Comparison of ENCODE assay signal across 1 cellular context in the genomic region with DNA sequence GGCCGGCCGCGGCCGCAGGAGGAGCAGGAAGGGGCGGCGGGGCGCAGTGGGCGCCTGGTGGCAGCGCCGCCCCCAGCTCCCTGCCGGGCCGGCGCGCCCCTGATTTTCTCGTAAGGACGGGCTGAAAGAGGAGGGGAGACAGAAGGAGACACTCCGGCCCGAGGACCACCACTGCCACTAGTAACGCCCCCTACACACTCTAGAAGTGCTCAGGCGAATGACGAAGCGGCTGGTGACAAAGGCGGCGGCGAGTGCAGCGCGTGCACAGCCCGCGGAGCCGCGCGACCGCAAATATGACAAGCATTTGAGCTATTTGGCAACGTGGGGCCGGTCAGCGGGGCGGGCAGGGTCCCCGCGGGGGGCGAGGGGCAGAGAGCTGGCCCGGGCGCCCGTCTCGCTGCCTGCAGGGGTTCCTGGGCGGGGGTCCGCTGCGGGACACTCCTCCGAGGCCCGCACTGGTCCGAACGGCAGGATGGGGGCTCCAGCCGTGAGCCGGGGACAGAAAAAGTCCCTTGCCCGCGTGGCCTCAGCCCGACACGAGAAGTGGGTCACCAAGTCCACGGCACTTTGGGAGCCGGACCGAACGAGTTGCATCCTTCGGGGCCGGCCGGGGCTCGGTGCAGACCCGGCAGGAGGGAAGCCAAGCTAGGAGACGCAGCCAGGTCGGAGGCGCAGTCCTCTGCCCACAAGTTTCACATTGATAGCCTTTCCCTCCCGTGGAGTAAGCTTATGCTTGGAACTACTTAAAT.
A peak's percentile ranks its signal among the peaks of the same experiment; 100 is the strongest.
TF ChIP-seq lines count a peak whose summit lies in the region.

No MANE protein-coding gene starts in this region.

TF ChIP-seq in HEK293, 187 proteins besides CTCF, POLR2A, EP300 and RAD21 (continued from another document and continues in another):
- TF ChIP-seq, protein P1, sequence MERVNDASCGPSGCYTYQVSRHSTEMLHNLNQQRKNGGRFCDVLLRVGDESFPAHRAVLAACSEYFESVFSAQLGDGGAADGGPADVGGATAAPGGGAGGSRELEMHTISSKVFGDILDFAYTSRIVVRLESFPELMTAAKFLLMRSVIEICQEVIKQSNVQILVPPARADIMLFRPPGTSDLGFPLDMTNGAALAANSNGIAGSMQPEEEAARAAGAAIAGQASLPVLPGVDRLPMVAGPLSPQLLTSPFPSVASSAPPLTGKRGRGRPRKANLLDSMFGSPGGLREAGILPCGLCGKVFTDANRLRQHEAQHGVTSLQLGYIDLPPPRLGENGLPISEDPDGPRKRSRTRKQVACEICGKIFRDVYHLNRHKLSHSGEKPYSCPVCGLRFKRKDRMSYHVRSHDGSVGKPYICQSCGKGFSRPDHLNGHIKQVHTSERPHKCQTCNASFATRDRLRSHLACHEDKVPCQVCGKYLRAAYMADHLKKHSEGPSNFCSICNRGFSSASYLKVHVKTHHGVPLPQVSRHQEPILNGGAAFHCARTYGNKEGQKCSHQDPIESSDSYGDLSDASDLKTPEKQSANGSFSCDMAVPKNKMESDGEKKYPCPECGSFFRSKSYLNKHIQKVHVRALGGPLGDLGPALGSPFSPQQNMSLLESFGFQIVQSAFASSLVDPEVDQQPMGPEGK (tag by site-specific recombination; IDR thresholded peaks at IDR 0.05) = peak; percentile 76
- TF ChIP-seq KLF10 (tag by site-specific recombination; IDR thresholded peaks at IDR 0.05) = peak; percentile 44
- no peak for TF ChIP-seq ZNF2 (tag by site-specific recombination; IDR thresholded peaks at IDR 0.05)
- peak; percentile 84 for TF ChIP-seq GLIS1 (tag by site-specific recombination; IDR thresholded peaks at IDR 0.05)
- TF ChIP-seq, protein P2, sequence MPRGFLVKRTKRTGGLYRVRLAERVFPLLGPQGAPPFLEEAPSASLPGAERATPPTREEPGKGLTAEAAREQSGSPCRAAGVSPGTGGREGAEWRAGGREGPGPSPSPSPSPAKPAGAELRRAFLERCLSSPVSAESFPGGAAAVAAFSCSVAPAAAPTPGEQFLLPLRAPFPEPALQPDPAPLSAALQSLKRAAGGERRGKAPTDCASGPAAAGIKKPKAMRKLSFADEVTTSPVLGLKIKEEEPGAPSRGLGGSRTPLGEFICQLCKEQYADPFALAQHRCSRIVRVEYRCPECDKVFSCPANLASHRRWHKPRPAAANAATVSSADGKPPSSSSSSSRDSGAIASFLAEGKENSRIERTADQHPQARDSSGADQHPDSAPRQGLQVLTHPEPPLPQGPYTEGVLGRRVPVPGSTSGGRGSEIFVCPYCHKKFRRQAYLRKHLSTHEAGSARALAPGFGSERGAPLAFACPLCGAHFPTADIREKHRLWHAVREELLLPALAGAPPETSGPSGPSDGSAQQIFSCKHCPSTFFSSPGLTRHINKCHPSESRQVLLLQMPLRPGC (tag by site-specific recombination; IDR thresholded peaks at IDR 0.05) = no peak
- no peak for TF ChIP-seq ZNF19 (tag by site-specific recombination; IDR thresholded peaks at IDR 0.05; ENCODE audit: low read depth)
- no peak for TF ChIP-seq OSR2 (tag by site-specific recombination; IDR thresholded peaks at IDR 0.05)
- no peak for TF ChIP-seq ZNF701 (tag by site-specific recombination; IDR thresholded peaks at IDR 0.05)
- TF ChIP-seq ZNF791 (tag by site-specific recombination; IDR thresholded peaks at IDR 0.05) = no peak
- no peak for TF ChIP-seq ZNF707 (tag by site-specific recombination; IDR thresholded peaks at IDR 0.05)
- TF ChIP-seq, protein P3, sequence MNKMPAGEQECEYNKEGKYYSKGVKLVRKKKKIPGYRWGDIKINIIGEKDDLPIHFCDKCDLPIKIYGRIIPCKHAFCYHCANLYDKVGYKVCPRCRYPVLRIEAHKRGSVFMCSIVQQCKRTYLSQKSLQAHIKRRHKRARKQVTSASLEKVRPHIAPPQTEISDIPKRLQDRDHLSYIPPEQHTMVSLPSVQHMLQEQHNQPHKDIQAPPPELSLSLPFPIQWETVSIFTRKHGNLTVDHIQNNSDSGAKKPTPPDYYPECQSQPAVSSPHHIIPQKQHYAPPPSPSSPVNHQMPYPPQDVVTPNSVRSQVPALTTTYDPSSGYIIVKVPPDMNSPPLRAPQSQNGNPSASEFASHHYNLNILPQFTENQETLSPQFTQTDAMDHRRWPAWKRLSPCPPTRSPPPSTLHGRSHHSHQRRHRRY (tag by site-specific recombination; IDR thresholded peaks at IDR 0.05) = no peak
- peak; percentile 31 for TF ChIP-seq ZXDB (tag by site-specific recombination; IDR thresholded peaks at IDR 0.05)
- no peak for TF ChIP-seq HOXD13 (CRISPR knock-in tag; IDR thresholded peaks at IDR 0.05; ENCODE audit: borderline replicate concordance)
- TF ChIP-seq GLIS2 (tag by site-specific recombination; IDR thresholded peaks at IDR 0.05) = peak; percentile 94
- TF ChIP-seq, protein P4, sequence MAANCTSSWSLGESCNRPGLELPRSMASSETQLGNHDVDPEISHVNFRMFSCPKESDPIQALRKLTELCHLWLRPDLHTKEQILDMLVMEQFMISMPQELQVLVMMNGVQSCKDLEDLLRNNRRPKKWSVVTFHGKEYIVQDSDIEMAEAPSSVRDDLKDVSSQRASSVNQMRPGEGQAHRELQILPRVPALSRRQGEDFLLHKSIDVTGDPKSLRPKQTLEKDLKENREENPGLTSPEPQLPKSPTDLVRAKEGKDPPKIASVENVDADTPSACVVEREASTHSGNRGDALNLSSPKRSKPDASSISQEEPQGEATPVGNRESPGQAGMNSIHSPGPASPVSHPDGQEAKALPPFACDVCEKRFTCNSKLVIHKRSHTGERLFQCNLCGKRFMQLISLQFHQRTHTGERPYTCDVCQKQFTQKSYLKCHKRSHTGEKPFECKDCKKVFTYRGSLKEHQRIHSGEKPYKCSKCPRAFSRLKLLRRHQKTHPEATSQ (tag by site-specific recombination; IDR thresholded peaks at IDR 0.05) = no peak
- TF ChIP-seq ZNF155 (tag by site-specific recombination; IDR thresholded peaks at IDR 0.05) = no peak
- no peak for TF ChIP-seq ZNF140 (tag by site-specific recombination; IDR thresholded peaks at IDR 0.05)
- TF ChIP-seq RBAK (tag by site-specific recombination; IDR thresholded peaks at IDR 0.05) = no peak
- no peak for TF ChIP-seq GFI1B (tag by site-specific recombination; IDR thresholded peaks at IDR 0.05)
- 0 out of 2 replicates have a peak, but pooled peaks have one; percentile 24 for TF ChIP-seq ZNF394 (tag by site-specific recombination; IDR thresholded peaks at IDR 0.05; ENCODE audit: borderline replicate concordance)
- TF ChIP-seq, protein P5, sequence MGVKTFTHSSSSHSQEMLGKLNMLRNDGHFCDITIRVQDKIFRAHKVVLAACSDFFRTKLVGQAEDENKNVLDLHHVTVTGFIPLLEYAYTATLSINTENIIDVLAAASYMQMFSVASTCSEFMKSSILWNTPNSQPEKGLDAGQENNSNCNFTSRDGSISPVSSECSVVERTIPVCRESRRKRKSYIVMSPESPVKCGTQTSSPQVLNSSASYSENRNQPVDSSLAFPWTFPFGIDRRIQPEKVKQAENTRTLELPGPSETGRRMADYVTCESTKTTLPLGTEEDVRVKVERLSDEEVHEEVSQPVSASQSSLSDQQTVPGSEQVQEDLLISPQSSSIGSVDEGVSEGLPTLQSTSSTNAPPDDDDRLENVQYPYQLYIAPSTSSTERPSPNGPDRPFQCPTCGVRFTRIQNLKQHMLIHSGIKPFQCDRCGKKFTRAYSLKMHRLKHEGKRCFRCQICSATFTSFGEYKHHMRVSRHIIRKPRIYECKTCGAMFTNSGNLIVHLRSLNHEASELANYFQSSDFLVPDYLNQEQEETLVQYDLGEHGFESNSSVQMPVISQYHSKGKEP (tag by site-specific recombination; IDR thresholded peaks at IDR 0.05) = no peak
- no peak for TF ChIP-seq ZFP3 (tag by site-specific recombination; IDR thresholded peaks at IDR 0.05; ENCODE audit: low read depth)
- TF ChIP-seq SCRT1 (tag by site-specific recombination; IDR thresholded peaks at IDR 0.05; ENCODE audit: borderline replicate concordance) = no peak
- TF ChIP-seq, protein P6, sequence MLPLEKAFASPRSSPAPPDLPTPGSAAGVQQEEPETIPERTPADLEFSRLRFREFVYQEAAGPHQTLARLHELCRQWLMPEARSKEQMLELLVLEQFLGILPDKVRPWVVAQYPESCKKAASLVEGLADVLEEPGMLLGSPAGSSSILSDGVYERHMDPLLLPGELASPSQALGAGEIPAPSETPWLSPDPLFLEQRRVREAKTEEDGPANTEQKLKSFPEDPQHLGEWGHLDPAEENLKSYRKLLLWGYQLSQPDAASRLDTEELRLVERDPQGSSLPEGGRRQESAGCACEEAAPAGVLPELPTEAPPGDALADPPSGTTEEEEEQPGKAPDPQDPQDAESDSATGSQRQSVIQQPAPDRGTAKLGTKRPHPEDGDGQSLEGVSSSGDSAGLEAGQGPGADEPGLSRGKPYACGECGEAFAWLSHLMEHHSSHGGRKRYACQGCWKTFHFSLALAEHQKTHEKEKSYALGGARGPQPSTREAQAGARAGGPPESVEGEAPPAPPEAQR (tag by site-specific recombination; IDR thresholded peaks at IDR 0.05) = no peak
- TF ChIP-seq ZNF776 (tag by site-specific recombination; IDR thresholded peaks at IDR 0.05; ENCODE audit: borderline replicate concordance) = no peak
- TF ChIP-seq, protein P7, sequence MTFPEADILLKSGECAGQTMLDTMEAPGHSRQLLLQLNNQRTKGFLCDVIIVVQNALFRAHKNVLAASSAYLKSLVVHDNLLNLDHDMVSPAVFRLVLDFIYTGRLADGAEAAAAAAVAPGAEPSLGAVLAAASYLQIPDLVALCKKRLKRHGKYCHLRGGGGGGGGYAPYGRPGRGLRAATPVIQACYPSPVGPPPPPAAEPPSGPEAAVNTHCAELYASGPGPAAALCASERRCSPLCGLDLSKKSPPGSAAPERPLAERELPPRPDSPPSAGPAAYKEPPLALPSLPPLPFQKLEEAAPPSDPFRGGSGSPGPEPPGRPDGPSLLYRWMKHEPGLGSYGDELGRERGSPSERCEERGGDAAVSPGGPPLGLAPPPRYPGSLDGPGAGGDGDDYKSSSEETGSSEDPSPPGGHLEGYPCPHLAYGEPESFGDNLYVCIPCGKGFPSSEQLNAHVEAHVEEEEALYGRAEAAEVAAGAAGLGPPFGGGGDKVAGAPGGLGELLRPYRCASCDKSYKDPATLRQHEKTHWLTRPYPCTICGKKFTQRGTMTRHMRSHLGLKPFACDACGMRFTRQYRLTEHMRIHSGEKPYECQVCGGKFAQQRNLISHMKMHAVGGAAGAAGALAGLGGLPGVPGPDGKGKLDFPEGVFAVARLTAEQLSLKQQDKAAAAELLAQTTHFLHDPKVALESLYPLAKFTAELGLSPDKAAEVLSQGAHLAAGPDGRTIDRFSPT (tag by site-specific recombination; IDR thresholded peaks at IDR 0.05) = peak; percentile 65; the same call in 1 of the 2 replicates
- no peak for TF ChIP-seq ZNF112 (tag by site-specific recombination; IDR thresholded peaks at IDR 0.05)
- no peak for TF ChIP-seq ZNF239 (tag by site-specific recombination; IDR thresholded peaks at IDR 0.05)
- TF ChIP-seq, protein P8, sequence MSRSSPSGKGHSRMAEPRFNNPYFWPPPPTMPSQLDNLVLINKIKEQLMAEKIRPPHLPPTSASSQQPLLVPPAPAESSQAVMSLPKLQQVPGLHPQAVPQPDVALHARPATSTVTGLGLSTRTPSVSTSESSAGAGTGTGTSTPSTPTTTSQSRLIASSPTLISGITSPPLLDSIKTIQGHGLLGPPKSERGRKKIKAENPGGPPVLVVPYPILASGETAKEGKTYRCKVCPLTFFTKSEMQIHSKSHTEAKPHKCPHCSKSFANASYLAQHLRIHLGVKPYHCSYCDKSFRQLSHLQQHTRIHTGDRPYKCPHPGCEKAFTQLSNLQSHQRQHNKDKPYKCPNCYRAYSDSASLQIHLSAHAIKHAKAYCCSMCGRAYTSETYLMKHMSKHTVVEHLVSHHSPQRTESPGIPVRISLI (tag by site-specific recombination; IDR thresholded peaks at IDR 0.05) = no peak
- TF ChIP-seq KLF16 (tag by site-specific recombination; IDR thresholded peaks at IDR 0.05) = peak; percentile 67
- TF ChIP-seq, protein P9, sequence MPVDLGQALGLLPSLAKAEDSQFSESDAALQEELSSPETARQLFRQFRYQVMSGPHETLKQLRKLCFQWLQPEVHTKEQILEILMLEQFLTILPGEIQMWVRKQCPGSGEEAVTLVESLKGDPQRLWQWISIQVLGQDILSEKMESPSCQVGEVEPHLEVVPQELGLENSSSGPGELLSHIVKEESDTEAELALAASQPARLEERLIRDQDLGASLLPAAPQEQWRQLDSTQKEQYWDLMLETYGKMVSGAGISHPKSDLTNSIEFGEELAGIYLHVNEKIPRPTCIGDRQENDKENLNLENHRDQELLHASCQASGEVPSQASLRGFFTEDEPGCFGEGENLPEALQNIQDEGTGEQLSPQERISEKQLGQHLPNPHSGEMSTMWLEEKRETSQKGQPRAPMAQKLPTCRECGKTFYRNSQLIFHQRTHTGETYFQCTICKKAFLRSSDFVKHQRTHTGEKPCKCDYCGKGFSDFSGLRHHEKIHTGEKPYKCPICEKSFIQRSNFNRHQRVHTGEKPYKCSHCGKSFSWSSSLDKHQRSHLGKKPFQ (tag by site-specific recombination; IDR thresholded peaks at IDR 0.05) = no peak
- TF ChIP-seq ZBTB21 (tag by site-specific recombination; IDR thresholded peaks at IDR 0.05) = no peak
- TF ChIP-seq ZNF341 (tag by site-specific recombination; IDR thresholded peaks at IDR 0.05; ENCODE audit: low read depth) = 0 out of 2 replicates have a peak, but pooled peaks have one; percentile 5
- TF ChIP-seq ZNF624 (tag by site-specific recombination; IDR thresholded peaks at IDR 0.05) = no peak
- no peak for TF ChIP-seq ZNF658 (tag by site-specific recombination; IDR thresholded peaks at IDR 0.05)
- no peak for TF ChIP-seq YY2 (tag by site-specific recombination; IDR thresholded peaks at IDR 0.05)
- TF ChIP-seq, protein P10, sequence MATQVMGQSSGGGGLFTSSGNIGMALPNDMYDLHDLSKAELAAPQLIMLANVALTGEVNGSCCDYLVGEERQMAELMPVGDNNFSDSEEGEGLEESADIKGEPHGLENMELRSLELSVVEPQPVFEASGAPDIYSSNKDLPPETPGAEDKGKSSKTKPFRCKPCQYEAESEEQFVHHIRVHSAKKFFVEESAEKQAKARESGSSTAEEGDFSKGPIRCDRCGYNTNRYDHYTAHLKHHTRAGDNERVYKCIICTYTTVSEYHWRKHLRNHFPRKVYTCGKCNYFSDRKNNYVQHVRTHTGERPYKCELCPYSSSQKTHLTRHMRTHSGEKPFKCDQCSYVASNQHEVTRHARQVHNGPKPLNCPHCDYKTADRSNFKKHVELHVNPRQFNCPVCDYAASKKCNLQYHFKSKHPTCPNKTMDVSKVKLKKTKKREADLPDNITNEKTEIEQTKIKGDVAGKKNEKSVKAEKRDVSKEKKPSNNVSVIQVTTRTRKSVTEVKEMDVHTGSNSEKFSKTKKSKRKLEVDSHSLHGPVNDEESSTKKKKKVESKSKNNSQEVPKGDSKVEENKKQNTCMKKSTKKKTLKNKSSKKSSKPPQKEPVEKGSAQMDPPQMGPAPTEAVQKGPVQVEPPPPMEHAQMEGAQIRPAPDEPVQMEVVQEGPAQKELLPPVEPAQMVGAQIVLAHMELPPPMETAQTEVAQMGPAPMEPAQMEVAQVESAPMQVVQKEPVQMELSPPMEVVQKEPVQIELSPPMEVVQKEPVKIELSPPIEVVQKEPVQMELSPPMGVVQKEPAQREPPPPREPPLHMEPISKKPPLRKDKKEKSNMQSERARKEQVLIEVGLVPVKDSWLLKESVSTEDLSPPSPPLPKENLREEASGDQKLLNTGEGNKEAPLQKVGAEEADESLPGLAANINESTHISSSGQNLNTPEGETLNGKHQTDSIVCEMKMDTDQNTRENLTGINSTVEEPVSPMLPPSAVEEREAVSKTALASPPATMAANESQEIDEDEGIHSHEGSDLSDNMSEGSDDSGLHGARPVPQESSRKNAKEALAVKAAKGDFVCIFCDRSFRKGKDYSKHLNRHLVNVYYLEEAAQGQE (tag by site-specific recombination; IDR thresholded peaks at IDR 0.05) = no peak
- TF ChIP-seq ZNF600 (tag by site-specific recombination; IDR thresholded peaks at IDR 0.05) = peak; percentile 74; the same call in 1 of the 2 replicates
- TF ChIP-seq ZSCAN30 (tag by site-specific recombination; IDR thresholded peaks at IDR 0.05) = 0 out of 2 replicates have a peak, but pooled peaks have one; percentile 4
- no peak for TF ChIP-seq ZNF146 (tag by site-specific recombination; IDR thresholded peaks at IDR 0.05)
- no peak for TF ChIP-seq ZNF24 (tag by site-specific recombination; IDR thresholded peaks at IDR 0.05)
